8 cellular contexts compared by ENCODE assay signal in genomic region chr7:44490351-44491200, GRCh38. TPM values are rescaled to one million over a fixed set of nuclear protein-coding genes. Genes with fewer than 3 reads are reported as not detected.
DNase-seq lines count a peak whose midpoint lies in the region; ATAC-seq and TF ChIP-seq lines count a peak whose summit lies in the region.

Gene NUDCD3, minus strand, starts transcription at chr7:44490658. Its CDS starts 58 bp downstream, at chr7:44490600.

- H3K27me3 ChIP-seq in dorsolateral prefrontal cortex (peaks cover 0 to 4% (median 0%) of the 10 kb centered on the region in 45 donors), right lobe of liver (no peaks in the 10 kb centered on the region)

- ATAC-seq in GM19351 (IDR thresholded peaks at IDR 0.05; ENCODE audit: unreplicated experiment) (peak; percentile 92), HG03521 (IDR thresholded peaks at IDR 0.05; ENCODE audit: unreplicated experiment) (peak; percentile 91), right lobe of liver (peak; percentile 96 to 99 (median 98))

- H3K4me3 ChIP-seq in dorsolateral prefrontal cortex (peak within 1 kb of the TSS; percentile 65 to 100 (median 96)), right lobe of liver (peak within 1 kb of the TSS; percentile 80 to 94 (median 90))

- peak; percentile 54 for TF ChIP-seq POLR2A in right lobe of liver (IDR thresholded peaks at IDR 0.05)

- TF ChIP-seq CTCF in C4-2B (conservative IDR thresholded peaks at IDR 0.05) (peak; percentile 18), dorsolateral prefrontal cortex (IDR thresholded peaks at IDR 0.05 in 54 of 56, conservative IDR thresholded peaks at IDR 0.05 in 2 of 56; ENCODE audit: low read depth in 1 of 56, partially characterized antibody in 56 of 56) (peak in 47 of 56 donors; percentile 1 to 72 (median 45)), right lobe of liver (IDR thresholded peaks at IDR 0.05) (peak in 2 of 4 donors; percentile 3 to 21)

- no peaks in the 10 kb centered on the region for H3K9me3 ChIP-seq in right lobe of liver

- DNase-seq in NCI-H69 (lab: John Stamatoyannopoulos, UW) (peak; percentile 94), dorsolateral prefrontal cortex (peak; percentile 69 to 88 (median 83)), right lobe of liver (peak; percentile 90 to 91 (median 90))
- peak; percentile 79 to 81 for DNase-seq in activated CD4-positive, alpha-beta T cell treated with anti-CD3 and anti-CD28 coated beads, Interleukin-2, amount 50 U/mL, for 4 hours
- DNase-seq in stimulated activated CD4-positive, alpha-beta T cell treated with anti-CD3 and anti-CD28 coated beads, Interleukin-4, amount 100 ng/mL, for 48 hours (ENCODE audit: low read depth in 2 of 2), result peak; percentile 69 to 75

- 0% methylated on average over 31 of the region's 63 CpGs for WGBS in right lobe of liver (ENCODE audit: insufficient coverage, low coverage, low lambda C conversion rate, missing lambda C conversion rate)

- H3K27ac ChIP-seq in C4-2B (peak within 1 kb of the TSS; percentile 91), dorsolateral prefrontal cortex (peak within 1 kb of the TSS; percentile 82 to 100 (median 98)), right lobe of liver (peak within 1 kb of the TSS; percentile 96 to 99 (median 98))

- H3K4me1 ChIP-seq in right lobe of liver, result peaks cover 0 to 32% (median 4%) of the 10 kb centered on the region in 4 donors

- intact Hi-C loops in dorsolateral prefrontal cortex (cut with DNase I) (loop anchor here (2.0 to 5.0 kb wide), 3 partner anchors 82 to 357 kb away; partner anchors contain the start of genes DDX56 (in 2 of the 2) and H2AZ2 (in 1 of the 2)), right lobe of liver (cut with DNase I) (loop anchor here in 1 of 2 donors (10.0 kb wide), 1 partner anchor 74 kb away; no protein-coding TSS in a partner anchor)

- H3K36me3 ChIP-seq in right lobe of liver, result no peaks in the 10 kb centered on the region

RNA-seq across cellular contexts. Expression of gene NUDCD3, which starts in this region (rescaled TPM):
- total RNA-seq in dorsolateral prefrontal cortex (100 to 1,000 TPM; 157 to 398 (median 298) TPM), right lobe of liver (10 to 100 TPM; 24.4 to 47.1 (median 42.5) TPM)

Comparison
In these comparisons a context has a peak if more than half of its experiments do, and no peak if none do; other contexts are left out.
1. Peak in every context shown above with its lines: DNase-seq, ATAC-seq, H3K4me3 ChIP-seq and H3K27ac ChIP-seq.